In the genomic region with DNA sequence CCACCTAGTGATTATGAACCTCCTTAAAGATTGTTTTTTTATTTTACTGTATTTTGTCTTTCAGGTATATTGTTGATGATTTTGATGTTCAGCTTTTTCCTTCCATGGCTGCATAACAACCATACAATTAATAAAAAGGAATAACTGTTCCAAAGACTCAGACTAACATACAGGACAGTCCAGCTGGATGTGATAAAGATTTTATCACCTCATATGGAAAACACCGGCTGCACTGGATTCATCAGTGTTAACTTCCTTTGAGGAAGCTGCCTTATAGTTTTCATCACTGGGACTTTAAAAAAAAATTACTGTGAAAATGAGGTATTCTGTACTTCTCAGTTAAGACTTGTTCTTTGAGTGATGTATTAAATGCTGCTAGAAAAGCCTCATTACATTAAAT, we compare ENCODE assay signal across 18 cellular contexts. TPM values are rescaled to one million over a fixed set of nuclear protein-coding genes. Genes with fewer than 3 reads are reported as not detected.
DNase-seq lines count a peak whose midpoint lies in the region; TF ChIP-seq lines count a peak whose summit lies in the region.
"Had no signal": no experiment of that assay in that cellular context is flagged by ENCODE, and none has a peak within 500 bp of the region (broad histone marks: within the 10 kb centered on the region; RNA-seq: fewer than 3 reads in every experiment).

No MANE protein-coding gene starts in this region.

- peak; percentile 61 for DNase-seq in SK-N-SH
- peak; percentile 15 to 68 for DNase-seq in dermis microvascular lymphatic vessel endothelial cell (ENCODE audit: low read depth in 2 of 2)
- DNase-seq in lung microvascular endothelial cell (ENCODE audit: low read depth in 2 of 2) = peak; percentile 41 to 52
- no peak for DNase-seq in Calu3
- no peak for DNase-seq in medulla oblongata (ENCODE audit: extremely low spot score)
- DNase-seq in NCI-H1048 (lab: John Stamatoyannopoulos, UW) = no peak
- DNase-seq: AML-193; CD4-positive, alpha-beta T cell; CD8-positive, alpha-beta T cell; COR-L47; DMS79 treated with DMSO at 0.1 percent for 48 hours; GF-D8 had no signal

- H2AFZ ChIP-seq in SK-N-SH (ENCODE audit: low read depth) = no peak overlapping the region

- H3K4me3 ChIP-seq in SK-N-SH (ENCODE audit: low read depth in 2 of 2, low read length in 1 of 2) = no peak overlapping the region
- H3K4me3 ChIP-seq: A549; BLaER1 treated with 17β-estradiol and CSF1 and Interleukin-3, amounts not matched to agents 10 nM and 100 nM had no signal

- no peaks in the 10 kb centered on the region for H3K79me2 ChIP-seq in SK-N-SH (ENCODE audit: insufficient read depth)

- no peak overlapping the region for H3K4me3 Mint-ChIP-seq in Calu3 (ENCODE audit: low read depth, unreplicated experiment)
- H3K4me3 Mint-ChIP-seq: B cell; CD4-positive, alpha-beta T cell; CD8-positive, alpha-beta T cell had no signal

- H3K9me3 ChIP-seq in SK-N-SH = no peaks in the 10 kb centered on the region
- H3K9me3 ChIP-seq: A549; BLaER1 treated with 17β-estradiol and CSF1 and Interleukin-3, amounts not matched to agents 10 nM and 100 nM had no signal

- peaks cover 52 to 60% of the 10 kb centered on the region in 2 experiments for H3K36me3 ChIP-seq in SK-N-SH (replicated peaks in 1 of 2; ENCODE audit: control insufficient read depth in 1 of 2, insufficient read depth in 2 of 2, low read length in 1 of 2)

- no peaks in the 10 kb centered on the region; a peak in 1 of 4 replicates for H3K4me1 ChIP-seq in SK-N-SH (ENCODE audit: control insufficient read depth in 1 of 2, insufficient read depth in 2 of 2, low read depth in 1 of 2, low read length in 1 of 2)
- H3K4me1 ChIP-seq: BLaER1 treated with 17β-estradiol and CSF1 and Interleukin-3, amounts not matched to agents 10 nM and 100 nM had no signal

- no peaks in the 10 kb centered on the region for H4K20me1 ChIP-seq in SK-N-SH (ENCODE audit: insufficient read depth)
- H4K20me1 ChIP-seq: BLaER1 treated with 17β-estradiol and CSF1 and Interleukin-3, amounts not matched to agents 10 nM and 100 nM had no signal

- H3K27me3 ChIP-seq in SK-N-SH (ENCODE audit: insufficient read depth) = no peaks in the 10 kb centered on the region
- H3K27me3 ChIP-seq: BLaER1 treated with 17β-estradiol and CSF1 and Interleukin-3, amounts not matched to agents 10 nM and 100 nM had no signal

- 35% methylated on average over 1 of the region's 1 CpG for WGBS in SK-N-SH (ENCODE audit: low lambda C conversion rate)

- H3K36me3 Mint-ChIP-seq in Calu3 (ENCODE audit: insufficient read depth, unreplicated experiment) = peaks cover 16% of the 10 kb centered on the region

- H3K27ac ChIP-seq in SK-N-SH (ENCODE audit: low read depth in 2 of 2, low read length in 1 of 2) = peak overlapping the region in 1 of 2 experiments; percentile 65; a peak in 2 of 4 replicates
- peak overlapping the region; percentile 15 for H3K27ac ChIP-seq in VCaP
- H3K27ac ChIP-seq: 22Rv1; A549; BLaER1 treated with 17β-estradiol and CSF1 and Interleukin-3, amounts not matched to agents 10 nM and 100 nM; C4-2B had no signal

- TF ChIP-seq RAD21 in SK-N-SH (IDR thresholded peaks at IDR 0.05; ENCODE audit: low read length) = no peak

- H3K27me3 Mint-ChIP-seq in Calu3 (ENCODE audit: unreplicated experiment) = no peaks in the 10 kb centered on the region
- H3K27me3 Mint-ChIP-seq: B cell; CD4-positive, alpha-beta T cell had no signal

- no peaks in the 10 kb centered on the region for H3K9me2 ChIP-seq in SK-N-SH

- H3F3A ChIP-seq in SK-N-SH (replicated peaks; ENCODE audit: insufficient read depth) = peaks cover 3% of the 10 kb centered on the region

- H3K9me3 Mint-ChIP-seq in Calu3 (ENCODE audit: low read depth, unreplicated experiment) = no peaks in the 10 kb centered on the region
- H3K9me3 Mint-ChIP-seq: CD4-positive, alpha-beta T cell; CD8-positive, alpha-beta T cell had no signal

- CTCF ChIA-PET in SK-N-SH (lab: Yijun Ruan, JAX) (interaction anchor here (0.8 kb wide), 2 partner anchors 14 to 138 kb away, joined by 3 read pairs; no protein-coding TSS in a partner anchor), Calu3 (lab: Charles Lee) (no interaction called here)

- TF ChIP-seq CTCF in SK-N-SH (IDR thresholded peaks at IDR 0.05) (no peak), VCaP (conservative IDR thresholded peaks at IDR 0.05) (no peak), Calu3 (IDR thresholded peaks at IDR 0.05; ENCODE audit: unreplicated experiment) (no peak)

- no TSS peak for BruUV-seq in Calu3 (replicated peaks; lab: Mats Ljungman, UMichigan)

- peaks cover 7% of the 10 kb centered on the region for H3K4me1 Mint-ChIP-seq in Calu3 (ENCODE audit: low read depth, unreplicated experiment)
- H3K4me1 Mint-ChIP-seq: B cell had no signal

- intact Hi-C loops in Calu3 (cut with micrococcal nuclease; ENCODE audit: unreplicated experiment) = no loop called here

- no peak overlapping the region for H3K27ac Mint-ChIP-seq in Calu3 (ENCODE audit: unreplicated experiment)
- H3K27ac Mint-ChIP-seq: B cell; CD4-positive, alpha-beta T cell; CD8-positive, alpha-beta T cell had no signal

- no peak overlapping the region for H3K4me2 ChIP-seq in SK-N-SH
- H3K4me2 ChIP-seq: A549; BLaER1 treated with 17β-estradiol and CSF1 and Interleukin-3, amounts not matched to agents 10 nM and 100 nM had no signal

- POLR2A ChIA-PET in SK-N-SH (lab: Yijun Ruan, JAX) = interaction anchor here (0.6 to 1.2 kb wide), 2 partner anchors 19 to 32 kb away, joined by 5 read pairs; partner anchors contain the start of gene AQP11

- TF ChIP-seq EP300 in SK-N-SH (IDR thresholded peaks at IDR 0.05; ENCODE audit: borderline replicate concordance in 1 of 2, low read depth in 1 of 2, low read length in 1 of 2) = no peak

- H3K9ac ChIP-seq in SK-N-SH = no peak overlapping the region
- H3K9ac ChIP-seq: BLaER1 treated with 17β-estradiol and CSF1 and Interleukin-3, amounts not matched to agents 10 nM and 100 nM had no signal

TF ChIP-seq in SK-N-SH, 30 proteins besides CTCF, POLR2A, EP300 and RAD21:
- TF ChIP-seq, protein P1, sequence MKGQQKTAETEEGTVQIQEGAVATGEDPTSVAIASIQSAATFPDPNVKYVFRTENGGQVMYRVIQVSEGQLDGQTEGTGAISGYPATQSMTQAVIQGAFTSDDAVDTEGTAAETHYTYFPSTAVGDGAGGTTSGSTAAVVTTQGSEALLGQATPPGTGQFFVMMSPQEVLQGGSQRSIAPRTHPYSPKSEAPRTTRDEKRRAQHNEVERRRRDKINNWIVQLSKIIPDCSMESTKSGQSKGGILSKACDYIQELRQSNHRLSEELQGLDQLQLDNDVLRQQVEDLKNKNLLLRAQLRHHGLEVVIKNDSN (IDR thresholded peaks at IDR 0.05; ENCODE audit: borderline replicate concordance, low read depth) = no peak
- TF ChIP-seq CHD2 (IDR thresholded peaks at IDR 0.05; ENCODE audit: low read length, partially characterized antibody) (peak; percentile 57), RCOR1 (IDR thresholded peaks at IDR 0.05; ENCODE audit: low read length) (peak; percentile 57; the same call in 1 of the 2 replicates), JUND (IDR thresholded peaks at IDR 0.05) (no peak), TEAD4 (IDR thresholded peaks at IDR 0.05; ENCODE audit: borderline replicate concordance, insufficient read depth) (no peak), GATA2 (CRISPR knock-in tag; IDR thresholded peaks at IDR 0.05) (peak; percentile 75), TCF12 (IDR thresholded peaks at IDR 0.05) (0 out of 2 replicates have a peak, but pooled peaks have one; percentile 17)

RNA-seq across cellular contexts. Expression of gene AQP11, which starts 19.5 kb away (rescaled TPM):
- polyA plus RNA-seq in SK-N-SH (2012; rRNA removed) = 1.8 and 1.9 TPM in 2 replicates
- polyA plus RNA-seq in SK-N-SH (2012; cell fraction: cytosol; rRNA removed) = 1.2 and 1.8 TPM in 2 replicates
- 5.1 and 7.0 TPM in 2 replicates for polyA plus RNA-seq in SK-N-SH (2012; cell fraction: nucleus; rRNA removed)
- 0.13 and 0.38 TPM in 2 replicates for total RNA-seq in dermis microvascular lymphatic vessel endothelial cell
- total RNA-seq in lung microvascular endothelial cell = 0.22 and 0.40 TPM in 2 replicates
- 1.2 and 1.4 TPM in 2 replicates for total RNA-seq in Calu3 (2022)
- total RNA-seq: CD4-positive, alpha-beta T cell had no signal

RNA-seq across cellular contexts. Expression of gene CLNS1A, which starts 28.4 kb away (rescaled TPM):
- 124 and 141 TPM in 2 replicates for polyA plus RNA-seq in SK-N-SH (2012; rRNA removed)
- 179 and 232 TPM in 2 replicates for polyA plus RNA-seq in SK-N-SH (2012; cell fraction: cytosol; rRNA removed)
- 50.8 and 102 TPM in 2 replicates for polyA plus RNA-seq in SK-N-SH (2012; cell fraction: nucleus; rRNA removed)
- total RNA-seq in dermis microvascular lymphatic vessel endothelial cell (110 and 117 TPM in 2 replicates), lung microvascular endothelial cell (63.1 and 99.2 TPM in 2 replicates), Calu3 (2022) (91.8 and 99.6 TPM in 2 replicates)

Comparison
In these comparisons a context has a peak if more than half of its experiments do, and no peak if none do; other contexts are left out.
1. DNase-seq: peak in SK-N-SH (single experiment), dermis microvascular lymphatic vessel endothelial cell (2 of 2) and lung microvascular endothelial cell (2 of 2); none in Calu3 (single experiment), medulla oblongata (single experiment) and NCI-H1048 (single experiment).